Comparison of ENCODE assay signal across 8 cellular contexts in the genomic region with DNA sequence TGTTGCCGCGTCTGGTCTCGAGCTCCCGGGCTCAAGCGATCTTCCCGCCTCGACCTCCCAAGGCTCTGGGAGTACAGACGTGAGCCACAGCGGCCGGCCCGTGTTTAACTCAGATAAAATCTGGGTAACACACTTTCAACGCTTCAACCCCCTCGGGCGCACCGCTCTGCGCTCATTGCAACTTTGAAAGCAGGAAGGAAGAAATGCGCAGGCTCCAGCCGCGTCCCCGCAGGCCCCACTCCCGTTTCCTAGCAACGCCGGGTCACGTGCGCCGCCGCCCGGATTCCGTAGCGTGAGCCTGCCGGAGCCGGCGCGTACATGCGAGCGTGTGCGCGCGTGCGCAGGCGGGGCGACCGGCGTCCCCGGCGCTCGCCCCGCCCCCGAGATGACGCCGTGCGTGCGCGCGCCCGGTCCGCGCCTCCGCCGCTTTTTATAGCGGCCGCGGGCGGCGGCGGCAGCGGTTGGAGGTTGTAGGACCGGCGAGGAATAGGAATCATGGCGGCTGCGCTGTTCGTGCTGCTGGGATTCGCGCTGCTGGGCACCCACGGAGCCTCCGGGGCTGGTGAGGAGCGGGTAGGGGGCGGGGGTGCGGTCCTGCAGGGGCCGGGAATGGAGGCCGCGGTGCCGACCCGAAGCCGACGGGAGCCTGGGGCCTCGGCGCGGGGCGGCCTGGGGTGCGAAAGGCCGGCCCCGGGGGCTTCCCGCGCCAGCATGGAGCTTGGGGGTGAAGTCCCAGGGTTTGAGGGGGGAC. TPM values are rescaled to one million over a fixed set of nuclear protein-coding genes. Genes with fewer than 3 reads are reported as not detected.
DNase-seq lines count a peak whose midpoint lies in the region; ATAC-seq, FAIRE-seq and TF ChIP-seq lines count a peak whose summit lies in the region.

A gene (plus strand): TSS at position 457 of the 751 bp plus-strand sequence. CDS start 39 bp downstream, at position 496.

- peak; percentile 72 for ATAC-seq in GM19395 (IDR thresholded peaks at IDR 0.05; ENCODE audit: unreplicated experiment)
- ATAC-seq in HG03565 (IDR thresholded peaks at IDR 0.05; ENCODE audit: unreplicated experiment), result peak; percentile 76
- ATAC-seq in HepG2, result peak; percentile 53

- POLR2A ChIA-PET in HepG2 (lab: Yijun Ruan, JAX), result interaction anchor here (0.6 to 4.3 kb wide), 9 partner anchors 14 to 132 kb away, joined by 3 to 45 read pairs (median 4); a partner anchor contains a TSS

- CTCF ChIA-PET in HepG2 (lab: Yijun Ruan, JAX; ENCODE audit: low intra/inter-chr PET ratio, low total read pairs), result interaction anchor here (0.9 kb wide), 1 partner anchor 22 kb away, joined by 3 read pairs; no protein-coding TSS in a partner anchor

- H3K9me3 ChIP-seq in BLaER1 treated with 17β-estradiol and CSF1 and Interleukin-3, amounts not matched to agents 10 nM and 100 nM (replicated peaks in 1 of 11), result peaks cover 0 to 11% (median 0%) of the 10 kb centered on the region in 11 experiments; a peak in 5 of 22 replicates
- no peaks in the 10 kb centered on the region for H3K9me3 ChIP-seq in HepG2 (ENCODE audit: low read length)

- BruUV-seq in HepG2 (replicated peaks; lab: Mats Ljungman, UMichigan), result no TSS peak

- peaks cover 37 to 53% (median 47%) of the 10 kb centered on the region in 10 experiments for H3K4me1 ChIP-seq in BLaER1 treated with 17β-estradiol and CSF1 and Interleukin-3, amounts not matched to agents 10 nM and 100 nM
- peaks cover 29% of the 10 kb centered on the region for H3K4me1 ChIP-seq in HepG2 (ENCODE audit: insufficient read depth, low read length)

- peak within 1 kb of the TSS; percentile 86 to 95 (median 90) for H3K27ac ChIP-seq in BLaER1 treated with 17β-estradiol and CSF1 and Interleukin-3, amounts not matched to agents 10 nM and 100 nM
- H3K27ac ChIP-seq in HepG2 (ENCODE audit: extremely low read length, insufficient read depth, low read length), result peak within 1 kb of the TSS; percentile 95

- TF ChIP-seq RAD21 in HepG2 (CRISPR knock-in tag; IDR thresholded peaks at IDR 0.05), result peak; percentile 70

- H3K4me3 ChIP-seq in BLaER1 treated with 17β-estradiol and CSF1 and Interleukin-3, amounts not matched to agents 10 nM and 100 nM, result peak within 1 kb of the TSS; percentile 96 to 100 (median 98)
- peak within 1 kb of the TSS; percentile 90 to 99 (median 96) for H3K4me3 ChIP-seq in HepG2 (replicated peaks in 1 of 3; ENCODE audit: insufficient read depth in 1 of 3, low read depth in 2 of 3, low read length in 3 of 3)

- WGBS in HepG2 (ENCODE audit: low lambda C conversion rate), result 2% methylated on average over 40 of the region's 95 CpGs

- no peaks in the 10 kb centered on the region for H3K27me3 ChIP-seq in BLaER1 treated with 17β-estradiol and CSF1 and Interleukin-3, amounts not matched to agents 10 nM and 100 nM
- H3K27me3 ChIP-seq in HepG2 (ENCODE audit: control insufficient read depth in 1 of 2, insufficient read depth in 2 of 2, low read length in 2 of 2), result no peaks in the 10 kb centered on the region; a peak in 1 of 5 replicates

- TF ChIP-seq POLR2A in HepG2 (IDR thresholded peaks at IDR 0.05; ENCODE audit: insufficient read depth in 1 of 2, low read depth in 2 of 2, low read length in 2 of 2), result peak; percentile 96 to 97

- H4K20me1 ChIP-seq in BLaER1 treated with 17β-estradiol and CSF1 and Interleukin-3, amounts not matched to agents 10 nM and 100 nM, result peaks cover 37 to 49% (median 48%) of the 10 kb centered on the region in 11 experiments
- peaks cover 42% of the 10 kb centered on the region for H4K20me1 ChIP-seq in HepG2 (ENCODE audit: insufficient read depth, low read length)

- peaks cover 49% of the 10 kb centered on the region for H3K79me2 ChIP-seq in HepG2 (ENCODE audit: insufficient read depth, low read length)

- peak within 1 kb of the TSS; percentile 95 to 100 (median 98) for H3K4me2 ChIP-seq in BLaER1 treated with 17β-estradiol and CSF1 and Interleukin-3, amounts not matched to agents 10 nM and 100 nM
- peak within 1 kb of the TSS; percentile 92 for H3K4me2 ChIP-seq in HepG2 (ENCODE audit: low read depth, low read length)

- TF ChIP-seq CTCF in HepG2 (CRISPR knock-in tag; IDR thresholded peaks at IDR 0.05), result no peak

- peaks cover 0 to 17% (median 10%) of the 10 kb centered on the region in 11 experiments; a peak in 19 of 22 replicates for H3K36me3 ChIP-seq in BLaER1 treated with 17β-estradiol and CSF1 and Interleukin-3, amounts not matched to agents 10 nM and 100 nM
- H3K36me3 ChIP-seq in HepG2 (replicated peaks in 1 of 2; ENCODE audit: control insufficient read depth in 1 of 2, insufficient read depth in 2 of 2, low read length in 2 of 2), result peaks cover 6 to 7% of the 10 kb centered on the region in 2 experiments; a peak in 3 of 5 replicates

- FAIRE-seq in HepG2 (lab: Jason Lieb, UNC), result peak; percentile 64

- intact Hi-C loops in HepG2 (cut with micrococcal nuclease; ENCODE audit: unreplicated experiment), result no loop called here

- TF ChIP-seq EP300 in HepG2 (IDR thresholded peaks at IDR 0.05; ENCODE audit: low read depth in 2 of 2, low read length in 2 of 2), result 0 out of 4 replicates have a peak, but pooled peaks of 1 of the 2 experiments have one; percentile 23
- no peak for TF ChIP-seq EP300 in HepG2 (CRISPR knock-in tag; IDR thresholded peaks at IDR 0.05; ENCODE audit: borderline replicate concordance)

- H3K9ac ChIP-seq in BLaER1 treated with 17β-estradiol and CSF1 and Interleukin-3, amounts not matched to agents 10 nM and 100 nM, result peak within 1 kb of the TSS; percentile 93 to 99 (median 98)
- H3K9ac ChIP-seq in HepG2 (ENCODE audit: insufficient read depth, low read depth, low read length), result peak within 1 kb of the TSS; percentile 95

- in situ Hi-C loops in HepG2 (cut with HindIII; ENCODE audit: extremely low pct_ligation_motif_present, low pct_unique_long_range_greater_than_20kb), result no loop called here

- DNase-seq in NCI-H774 (lab: John Stamatoyannopoulos, UW) (peak; percentile 98), dermis blood vessel endothelial cell (peak; percentile 99), HepG2 (ENCODE audit: low spot score) (peak; percentile 94)
- DNase-seq in activated CD4-positive, alpha-beta T cell treated with anti-CD3 and anti-CD28 coated beads, Interleukin-2, amount 50 U/mL, for 4 hours, result peak; percentile 97 to 98
- peak; percentile 99 for DNase-seq in stimulated activated CD4-positive, alpha-beta T cell treated with anti-CD3 and anti-CD28 coated beads, Interleukin-4, amount 100 ng/mL, for 1 hour

- H2AFZ ChIP-seq in HepG2 (ENCODE audit: low read length), result no peak within 1 kb of the TSS

TF ChIP-seq in HepG2, 621 proteins besides CTCF, POLR2A, EP300 and RAD21 (continues in another document):
- TF ChIP-seq ZSCAN25 (CRISPR knock-in tag; IDR thresholded peaks at IDR 0.05) (peak; percentile 55; the same call in 1 of the 2 replicates), ZNF563 (CRISPR knock-in tag; IDR thresholded peaks at IDR 0.05) (peak; percentile 91), ZFP36 (IDR thresholded peaks at IDR 0.05; ENCODE audit: borderline replicate concordance, low read depth, low read length, partially characterized antibody) (no peak), ZNF562 (CRISPR knock-in tag; IDR thresholded peaks at IDR 0.05; ENCODE audit: borderline replicate concordance) (no peak), DNMT1 (CRISPR knock-in tag; IDR thresholded peaks at IDR 0.05) (no peak)

RNA-seq across cellular contexts. Expression of the gene that starts here (rescaled TPM):
- total RNA-seq in dermis blood vessel endothelial cell, result 356 and 480 TPM in 2 replicates
- 136 and 309 TPM in 2 replicates for total RNA-seq in HepG2 (2016; rRNA removed; fragmentation: Illumina TruSeq; extraction: Trizol)
- 81.8 and 84.4 TPM in 2 replicates for total RNA-seq in HepG2 (2016; cell fraction: cytosol; rRNA removed; fragmentation: Illumina TruSeq; extraction: Trizol; ENCODE audit: low read depth)
- total RNA-seq in HepG2 (2016; cell fraction: insoluble cytoplasmic fraction; rRNA removed; fragmentation: Illumina TruSeq; extraction: Trizol), result 114 and 317 TPM in 2 replicates
- 96.0 and 109 TPM in 2 replicates for total RNA-seq in HepG2 (2016; cell fraction: membrane; rRNA removed; fragmentation: Illumina TruSeq; extraction: Trizol)
- 271 and 340 TPM in 2 replicates for total RNA-seq in HepG2 (2016; cell fraction: nucleus; rRNA removed; fragmentation: Illumina TruSeq; extraction: Trizol)
- polyA plus RNA-seq in HepG2 (2011; rRNA removed), result 754 and 1,057 TPM in 2 replicates
- polyA plus RNA-seq in HepG2 (2011; cell fraction: cytosol; rRNA removed), result 595 and 749 TPM in 2 replicates
- 561 and 615 TPM in 2 replicates for polyA plus RNA-seq in HepG2 (2011; cell fraction: nucleus; rRNA removed)
- polyA plus RNA-seq in HepG2 (2012), result 926 and 933 TPM in 2 replicates
- 148 and 149 TPM in 2 replicates for polyA plus RNA-seq in HepG2 (2016; cell fraction: cytosol; fragmentation: Illumina TruSeq; extraction: Trizol; ENCODE audit: low read depth)
- polyA plus RNA-seq in HepG2 (2016; cell fraction: insoluble cytoplasmic fraction; fragmentation: Illumina TruSeq; extraction: Trizol; ENCODE audit: low read depth), result 179 and 219 TPM in 2 replicates
- polyA plus RNA-seq in HepG2 (2016; cell fraction: membrane; fragmentation: Illumina TruSeq; extraction: Trizol; ENCODE audit: low read depth), result 152 and 167 TPM in 2 replicates
- polyA plus RNA-seq in HepG2 (2016; cell fraction: nucleus; fragmentation: Illumina TruSeq; extraction: Trizol; ENCODE audit: insufficient read depth, low read depth), result 760 and 837 TPM in 2 replicates
- 426 and 707 TPM in 2 replicates for polyA minus RNA-seq in HepG2 (2011; rRNA and poly(A)+ RNA removed; ENCODE audit: low replicate concordance)
- polyA minus RNA-seq in HepG2 (2011; cell fraction: cytosol; rRNA and poly(A)+ RNA removed), result 369 and 454 TPM in 2 replicates
- polyA minus RNA-seq in HepG2 (2011; cell fraction: nucleus; rRNA and poly(A)+ RNA removed), result 97.1 and 115 TPM in 2 replicates

Comparison
In these comparisons a context has a peak if more than half of its experiments do, and no peak if none do; other contexts are left out.
1. Peak in every context shown above with its lines: DNase-seq, ATAC-seq, H3K4me3 ChIP-seq and H3K27ac ChIP-seq.